In genomic region chr1:76724816-76725215, GRCh38 we compare ENCODE assay signal across 3 cellular contexts.
"Had no signal": no experiment of that assay in that cellular context is flagged by ENCODE, and none has a peak within 500 bp of the region (broad histone marks: within the 10 kb centered on the region; RNA-seq: fewer than 3 reads in every experiment).

No MANE protein-coding gene starts in this region.

- DNase-seq: GDM1, GF-D8 had no signal

- H3K4me3 ChIP-seq: GM12878 had no signal
